ENCODE assay signal across 32 cellular contexts in genomic region chr4:83780334-83780733, GRCh38.
DNase-seq lines count a peak whose midpoint lies in the region; ATAC-seq, FAIRE-seq and TF ChIP-seq lines count a peak whose summit lies in the region.
"Had no signal": no experiment of that assay in that cellular context is flagged by ENCODE, and none has a peak within 500 bp of the region (broad histone marks: within the 10 kb centered on the region; RNA-seq: fewer than 3 reads in every experiment).

No MANE protein-coding gene starts in this region.

- no peaks in the 10 kb centered on the region for H3K4me1 ChIP-seq in A549
- H3K4me1 ChIP-seq: esophagus squamous epithelium, gastroesophageal sphincter, pancreas, suprapubic skin, upper lobe of right lung had no signal

- no peak for TF ChIP-seq EP300 in A549 (IDR thresholded peaks at IDR 0.05)

- no peak overlapping the region for H3K27ac ChIP-seq in A549
- no peak overlapping the region for H3K27ac ChIP-seq in C4-2B
- H3K27ac ChIP-seq: esophagus squamous epithelium, gastroesophageal sphincter, pancreas, PC-9, suprapubic skin, upper lobe of right lung had no signal

- POLR2A ChIA-PET in A549 (lab: Yijun Ruan, JAX) = no interaction called here

- ATAC-seq in A549 = no peak
- ATAC-seq: activated naive CD8-positive, alpha-beta T cell treated with anti-CD3 and anti-CD28 coated beads, Interleukin-2, amount 50 U/mL, for 24 hours; gastroesophageal sphincter; left colon; pancreas; upper lobe of right lung had no signal

- TF ChIP-seq CTCF in A549 (IDR thresholded peaks at IDR 0.05) (0 out of 3 replicates have a peak, but pooled peaks have one; percentile 19), C4-2B (conservative IDR thresholded peaks at IDR 0.05) (peak; percentile 20; the same call in 1 of the 2 replicates), epithelial cell of esophagus (IDR thresholded peaks at IDR 0.05; ENCODE audit: insufficient read depth, low read depth, low read length, missing control alignments) (peak; percentile 21)

- H3K4me3 ChIP-seq in A549 = no peak overlapping the region
- H3K4me3 ChIP-seq in epithelial cell of esophagus (ENCODE audit: low read length) = no peak overlapping the region
- H3K4me3 ChIP-seq: esophagus squamous epithelium, gastroesophageal sphincter, pancreas, PC-9, suprapubic skin, upper lobe of right lung had no signal

- no peak for TF ChIP-seq POLR2A in A549 (IDR thresholded peaks at IDR 0.05; ENCODE audit: low read length)

- H3K9me3 ChIP-seq in A549 = no peaks in the 10 kb centered on the region
- H3K9me3 ChIP-seq: esophagus squamous epithelium, gastroesophageal sphincter, pancreas, suprapubic skin, upper lobe of right lung had no signal

- no peak overlapping the region for H3K4me2 ChIP-seq in A549
- H3K4me2 ChIP-seq: PC-9 had no signal

- DNase-seq in A549 (ENCODE audit: low read depth in 1 of 2, low spot score in 1 of 2) (peak in 1 of 2 experiments; percentile 8), M059J (ENCODE audit: low read depth) (peak; percentile 2), epithelial cell of esophagus (ENCODE audit: low read depth) (peak; percentile 54), HCEC 1CT (no peak), foreskin melanocyte (no peak)
- DNase-seq in stimulated activated CD4-positive, alpha-beta T cell treated with anti-CD3 and anti-CD28 coated beads, Interleukin-4, amount 100 ng/mL, for 24 hours = no peak
- DNase-seq: activated CD4-positive, alpha-beta memory T cell treated with anti-CD3 and anti-CD28 coated beads for 36 hours; activated CD4-positive, alpha-beta T cell treated with anti-CD3 and anti-CD28 coated beads for 1 hour; activated CD8-positive, alpha-beta memory T cell treated with anti-CD3 and anti-CD28 coated beads, Interleukin-2, amount 50 U/mL, for 4 hours; activated naive CD4-positive, alpha-beta T cell; activated naive CD8-positive, alpha-beta T cell treated with anti-CD3 and anti-CD28 coated beads, Interleukin-2, amount 50 U/mL, for 24 hours; Calu3; central memory CD4-positive, alpha-beta T cell; DND-41; esophagus squamous epithelium; KG1; left colon; mesenchymal stem cell; NCI-H1417 treated with DMSO at 0.1 percent for 48 hours; NCI-H2081 treated with DMSO at 0.1 percent for 48 hours; NCI-H510A; pancreas; PC-9; SHP77; small intestine; stimulated activated naive CD4-positive, alpha-beta T cell treated with Interleukin-2 at 50 U/mL for 16 hours; upper lobe of right lung had no signal

- WGBS in A549 (ENCODE audit: missing lambda C conversion rate) = 21% methylated on average over 1 of the region's 1 CpG

- CTCF ChIA-PET in A549 (lab: Yijun Ruan, JAX) = interaction anchor here (0.9 to 2.4 kb wide), 3 partner anchors 51 to 181 kb away, joined by 3 to 7 read pairs (median 3); no protein-coding TSS in a partner anchor

- FAIRE-seq in A549 (lab: Jason Lieb, UNC) = no peak
- FAIRE-seq: astrocyte, HTR-8/SVneo, pancreas, small intestine had no signal

- peak; percentile 20 to 24; a peak in 1 of 5 replicates for TF ChIP-seq RAD21 in A549 (conservative IDR thresholded peaks at IDR 0.05 in 1 of 2, IDR thresholded peaks at IDR 0.05 in 1 of 2)

TF ChIP-seq in A549, 52 proteins besides CTCF, POLR2A, EP300 and RAD21:
- TF ChIP-seq BCL3 (IDR thresholded peaks at IDR 0.05) (no peak), SMC3 (IDR thresholded peaks at IDR 0.05) (peak; percentile 29; the same call in 1 of the 3 replicates)

Comparison
In these comparisons a context has a peak if more than half of its experiments do, and no peak if none do; other contexts are left out.
1. DNase-seq: peak in M059J (single experiment) and epithelial cell of esophagus (single experiment); none in stimulated activated CD4-positive, alpha-beta T cell treated with anti-CD3 and anti-CD28 coated beads, Interleukin-4, amount 100 ng/mL, for 24 hours (single experiment), HCEC 1CT (single experiment) and foreskin melanocyte (single experiment).
2. Peak in every context shown above with its lines, with median percentiles within 50 percentile points of each other: CTCF ChIP-seq.